Comparison of ENCODE assay signal across 8 cellular contexts in genomic region chr6:2209226-2209809, GRCh38. TPM values are rescaled to one million over a fixed set of nuclear protein-coding genes. Genes with fewer than 3 reads are reported as not detected.
DNase-seq lines count a peak whose midpoint lies in the region; ATAC-seq and TF ChIP-seq lines count a peak whose summit lies in the region.

No MANE protein-coding gene starts in this region.

- no peak overlapping the region for H3K4me3 Mint-ChIP-seq in WTC11

- peak; percentile 86 for ATAC-seq in GM21515 (IDR thresholded peaks at IDR 0.05; ENCODE audit: unreplicated experiment)
- peak; percentile 99 for ATAC-seq in WTC11

- H3K27ac Mint-ChIP-seq in WTC11, result no peak overlapping the region

- H3K4me3 ChIP-seq in MM.1S (ENCODE audit: low read length) (no peak overlapping the region), fibroblast of pulmonary artery (replicated peaks; ENCODE audit: low read depth, low read length) (no peak overlapping the region), lower leg skin (ENCODE audit: low read depth, poor library complexity, severe bottlenecking) (no peak overlapping the region)

- no peaks in the 10 kb centered on the region for H3K9me2 ChIP-seq in MM.1S (replicated peaks; ENCODE audit: insufficient read depth, low read length)

- peak; percentile 63 for DNase-seq in ELF-1 (ENCODE audit: low read depth, low spot score)
- DNase-seq in MM.1S, result peak; percentile 76
- peak; percentile 81 for DNase-seq in WTC11 (ENCODE audit: low spot score)
- peak; percentile 44 for DNase-seq in fibroblast of pulmonary artery (ENCODE audit: low read depth)
- peak; percentile 45 for DNase-seq in stimulated activated CD4-positive, alpha-beta T cell treated with anti-CD3 and anti-CD28 coated beads, Interleukin-15, amount 100 ng/mL, for 24 hours
- DNase-seq in lower leg skin (ENCODE audit: low spot score in 2 of 2), result no peak
- no peak for DNase-seq in Ammon's horn (ENCODE audit: low spot score)

- 61 to 76% methylated on average over 6 of the region's 6 CpGs for WGBS in lower leg skin, 2 donors

- H3K9me3 Mint-ChIP-seq in WTC11, result peaks cover 9% of the 10 kb centered on the region

- POLR2A ChIA-PET in WTC11 (lab: Charles Lee), result interaction anchor here (0.6 kb wide), 1 partner anchor 144 kb away, joined by 3 read pairs; no protein-coding TSS in a partner anchor

- no peak overlapping the region for H3K27ac ChIP-seq in MM.1S (ENCODE audit: low read length)

- H2AFZ ChIP-seq in MM.1S (ENCODE audit: low read length), result no peak overlapping the region

- H3K9ac ChIP-seq in MM.1S (ENCODE audit: low read length), result no peak overlapping the region

- TF ChIP-seq CTCF in MM.1S (IDR thresholded peaks at IDR 0.05; ENCODE audit: low read length) (peak; percentile 69), WTC11 (IDR thresholded peaks at IDR 0.05) (peak; percentile 53; the same call in 1 of the 2 replicates), fibroblast of pulmonary artery (IDR thresholded peaks at IDR 0.05; ENCODE audit: low read length, missing control alignments) (peak; percentile 69), lower leg skin (IDR thresholded peaks at IDR 0.05) (no peak)

- H3K4me1 Mint-ChIP-seq in WTC11, result peaks cover 32% of the 10 kb centered on the region

- no peaks in the 10 kb centered on the region for H3K27me3 Mint-ChIP-seq in WTC11 (ENCODE audit: low read depth)

- H3F3A ChIP-seq in MM.1S (ENCODE audit: insufficient read depth, low read length), result no peaks in the 10 kb centered on the region

- no peaks in the 10 kb centered on the region for H3K36me3 ChIP-seq in MM.1S (replicated peaks; ENCODE audit: insufficient read depth, low read length)

- no peaks in the 10 kb centered on the region for H3K4me1 ChIP-seq in MM.1S (ENCODE audit: low read length)

- H3K4me2 ChIP-seq in MM.1S (ENCODE audit: low read depth, low read length), result no peak overlapping the region

- H3K79me2 ChIP-seq in MM.1S (ENCODE audit: low read length), result 0 out of 2 replicates have a peak, but pooled peaks cover 5% of the 10 kb centered on the region

- H3K27me3 ChIP-seq in MM.1S (replicated peaks; ENCODE audit: insufficient read depth, low read length), result no peaks in the 10 kb centered on the region

- intact Hi-C loops in lower leg skin (cut with DNase I; ENCODE audit: low total_unique reads), result no loop called here

- CTCF ChIA-PET in WTC11 (lab: Charles Lee), result interaction anchor here (0.5 to 3.0 kb wide), 48 partner anchors 9 to 613 kb away, joined by 3 to 63 read pairs (median 4); no protein-coding TSS in a partner anchor

- H3K9me3 ChIP-seq in MM.1S (replicated peaks; ENCODE audit: insufficient read depth, low read length), result no peaks in the 10 kb centered on the region

- TF ChIP-seq POLR2A in lower leg skin (IDR thresholded peaks at IDR 0.05), result no peak

- peaks cover 9% of the 10 kb centered on the region for H3K36me3 Mint-ChIP-seq in WTC11

- H4K20me1 ChIP-seq in MM.1S (ENCODE audit: insufficient read depth, low read length), result no peaks in the 10 kb centered on the region

TF ChIP-seq in WTC11, 78 proteins besides CTCF, POLR2A, EP300 and RAD21 (continues in another document):
- TF ChIP-seq NFATC4 (CRISPR knock-in tag; IDR thresholded peaks at IDR 0.05) (no peak), SP1 (CRISPR knock-in tag; conservative IDR thresholded peaks at IDR 0.05) (no peak), ZNF232 (CRISPR knock-in tag; IDR thresholded peaks at IDR 0.05) (no peak), FOXK1 (CRISPR knock-in tag; IDR thresholded peaks at IDR 0.05) (no peak), CREB1 (CRISPR knock-in tag; IDR thresholded peaks at IDR 0.05) (no peak), PRDM15 (CRISPR knock-in tag; IDR thresholded peaks at IDR 0.05) (no peak), SMAD4 (CRISPR knock-in tag; IDR thresholded peaks at IDR 0.05) (no peak), USF2 (CRISPR knock-in tag; IDR thresholded peaks at IDR 0.05) (no peak), IRF1 (CRISPR knock-in tag; IDR thresholded peaks at IDR 0.05) (no peak), ZNF317 (CRISPR knock-in tag; IDR thresholded peaks at IDR 0.05; ENCODE audit: borderline replicate concordance, low read depth) (no peak), MLX (CRISPR knock-in tag; IDR thresholded peaks at IDR 0.05) (no peak), E2F1 (CRISPR knock-in tag; IDR thresholded peaks at IDR 0.05) (no peak), ZMAT4 (CRISPR knock-in tag; IDR thresholded peaks at IDR 0.05) (no peak), PRRX2 (CRISPR knock-in tag; IDR thresholded peaks at IDR 0.05) (no peak), FOXJ3 (CRISPR knock-in tag; IDR thresholded peaks at IDR 0.05; ENCODE audit: borderline replicate concordance) (no peak), ESRRA (CRISPR knock-in tag; IDR thresholded peaks at IDR 0.05; ENCODE audit: borderline replicate concordance) (no peak), E2F5 (CRISPR knock-in tag; IDR thresholded peaks at IDR 0.05) (no peak), ZNF263 (CRISPR knock-in tag; IDR thresholded peaks at IDR 0.05; ENCODE audit: low read depth) (no peak), TEAD4 (CRISPR knock-in tag; IDR thresholded peaks at IDR 0.05) (no peak)

RNA-seq across cellular contexts. Expression of gene GMDS, which starts 36.1 kb away (rescaled TPM):
- total RNA-seq in WTC11 (2021) (35.0 to 41.2 TPM (median 38.8 TPM) in 3 replicates), lower leg skin (10 to 100 TPM in 3 of 4 donors, 1 to 10 TPM in 1; 8.7 to 23.1 (median 18.4) TPM)

Comparison
In these comparisons a context has a peak if more than half of its experiments do, and no peak if none do; other contexts are left out.
1. DNase-seq: peak in ELF-1 (single experiment), MM.1S (single experiment), WTC11 (single experiment), fibroblast of pulmonary artery (single experiment) and stimulated activated CD4-positive, alpha-beta T cell treated with anti-CD3 and anti-CD28 coated beads, Interleukin-15, amount 100 ng/mL, for 24 hours (single experiment); none in lower leg skin (0 of 2) and Ammon's horn (single experiment).
2. CTCF ChIP-seq: peak in MM.1S (single experiment), WTC11 (single experiment) and fibroblast of pulmonary artery (single experiment); none in lower leg skin (0 of 3).